ENCODE assay signal across 12 cellular contexts in genomic region chr10:90289037-90289436, GRCh38.
DNase-seq lines count a peak whose midpoint lies in the region; ATAC-seq and TF ChIP-seq lines count a peak whose summit lies in the region.
"Had no signal": no experiment of that assay in that cellular context is flagged by ENCODE, and none has a peak within 500 bp of the region (broad histone marks: within the 10 kb centered on the region; RNA-seq: fewer than 3 reads in every experiment).

No MANE protein-coding gene starts in this region.

- H3K4me3 ChIP-seq in BLaER1 (no peak overlapping the region), foreskin fibroblast (ENCODE audit: low read depth in 1 of 2, low read length in 2 of 2) (no peak overlapping the region), tibial artery (no peak overlapping the region)
- H3K4me3 ChIP-seq: body of pancreas, esophagus squamous epithelium had no signal

- H3K36me3 ChIP-seq in BLaER1 = no peaks in the 10 kb centered on the region
- H3K36me3 ChIP-seq in tibial artery = no peaks in the 10 kb centered on the region
- H3K36me3 ChIP-seq: esophagus squamous epithelium had no signal

- TF ChIP-seq CTCF in foreskin fibroblast (IDR thresholded peaks at IDR 0.05; ENCODE audit: low read depth, low read length) (no peak), tibial artery (IDR thresholded peaks at IDR 0.05) (no peak)

- H3K9ac ChIP-seq in BLaER1 = no peak overlapping the region

- peak; percentile 57 for DNase-seq in OCI-M1 (lab: John Stamatoyannopoulos, UW)
- peak; percentile 37 to 56 for DNase-seq in foreskin fibroblast
- DNase-seq in GM19240 (ENCODE audit: insufficient read length, low spot score) = no peak
- DNase-seq in SIG-M5 treated with dmso at 0.1 percent for 504 hours (lab: John Stamatoyannopoulos, UW; ENCODE audit: unreplicated experiment) = no peak
- DNase-seq in tibial artery = no peak
- DNase-seq: activated CD8-positive, alpha-beta memory T cell treated with anti-CD3 and anti-CD28 coated beads, Interleukin-2, amount 50 U/mL, for 4 hours; esophagus squamous epithelium; stimulated activated naive CD4-positive, alpha-beta T cell had no signal

- ATAC-seq in GM21423 (IDR thresholded peaks at IDR 0.05; ENCODE audit: unreplicated experiment) (peak; percentile 48), GM21381 (IDR thresholded peaks at IDR 0.05; ENCODE audit: unreplicated experiment) (no peak)
- ATAC-seq: body of pancreas had no signal

- intact Hi-C loops in tibial artery (cut with DNase I; ENCODE audit: low total_unique reads) = no loop called here

- H3K27me3 ChIP-seq in BLaER1 = no peaks in the 10 kb centered on the region
- no peaks in the 10 kb centered on the region for H3K27me3 ChIP-seq in tibial artery
- H3K27me3 ChIP-seq: body of pancreas, esophagus squamous epithelium had no signal

- peak overlapping the region; percentile 61 for H3K4me2 ChIP-seq in BLaER1

- H3K4me1 ChIP-seq in BLaER1 (peaks cover 27% of the 10 kb centered on the region), tibial artery (peaks cover 0 to 8% (median 0%) of the 10 kb centered on the region in 4 donors)
- H3K4me1 ChIP-seq: body of pancreas, esophagus squamous epithelium had no signal

- no peaks in the 10 kb centered on the region for H3K9me3 ChIP-seq in BLaER1
- no peaks in the 10 kb centered on the region for H3K9me3 ChIP-seq in tibial artery
- H3K9me3 ChIP-seq: body of pancreas, esophagus squamous epithelium had no signal

- no peaks in the 10 kb centered on the region for H4K20me1 ChIP-seq in BLaER1

- peak overlapping the region; percentile 33; the same call in 1 of the 2 replicates for H3K27ac ChIP-seq in BLaER1
- H3K27ac ChIP-seq in tibial artery = no peak overlapping the region
- H3K27ac ChIP-seq: body of pancreas, esophagus squamous epithelium had no signal

Comparison
In these comparisons a context has a peak if more than half of its experiments do, and no peak if none do; other contexts are left out.
1. DNase-seq: peak in OCI-M1 (single experiment) and foreskin fibroblast (2 of 2); none in GM19240 (single experiment), SIG-M5 treated with dmso at 0.1 percent for 504 hours (single experiment) and tibial artery (0 of 2).